ENCODE assay signal across 8 cellular contexts in the genomic region with DNA sequence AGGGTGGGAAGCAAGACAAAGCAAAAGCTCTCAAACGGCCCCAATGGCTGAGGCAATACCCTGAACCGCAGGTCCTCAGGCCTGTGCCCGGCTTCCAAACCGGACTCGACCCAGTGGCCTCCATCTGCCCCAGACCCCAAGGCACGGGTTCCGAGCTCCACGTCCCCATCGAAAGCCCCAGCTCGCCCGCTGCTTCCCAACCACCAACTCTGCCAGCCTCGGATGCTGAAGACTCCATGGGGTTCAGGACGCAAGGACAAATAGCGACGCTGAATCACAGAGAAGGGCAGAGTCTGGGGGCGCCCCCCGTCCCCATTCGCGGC. TPM values are rescaled to one million over a fixed set of nuclear protein-coding genes. Genes with fewer than 3 reads are reported as not detected.
DNase-seq lines count a peak whose midpoint lies in the region; ATAC-seq, FAIRE-seq and TF ChIP-seq lines count a peak whose summit lies in the region.

No MANE protein-coding gene starts in this region.

- no peaks in the 10 kb centered on the region for H3K9me3 Mint-ChIP-seq in WTC11

- peaks cover 10% of the 10 kb centered on the region for H3K36me3 ChIP-seq in H7 (replicated peaks; ENCODE audit: control insufficient read depth, insufficient read depth, low read length)
- H3K36me3 ChIP-seq in left ventricle myocardium inferior, result peaks cover 33% of the 10 kb centered on the region
- H3K36me3 ChIP-seq in skeletal muscle tissue (ENCODE audit: control insufficient read depth in 3 of 3, insufficient read depth in 3 of 3, low read length in 3 of 3), result peaks cover 14 to 15% (median 15%) of the 10 kb centered on the region in 3 donors

- H3K4me1 Mint-ChIP-seq in WTC11, result peaks cover 12% of the 10 kb centered on the region; the same call in 1 of the 2 replicates

- H3K9ac ChIP-seq in skeletal muscle tissue (ENCODE audit: low read depth in 1 of 3, low read length in 3 of 3), result peak overlapping the region; percentile 85 to 91 (median 91)

- H3K27me3 Mint-ChIP-seq in WTC11 (ENCODE audit: low read depth), result no peaks in the 10 kb centered on the region

- no peak for ATAC-seq in WTC11
- ATAC-seq in HG03442 (IDR thresholded peaks at IDR 0.05; ENCODE audit: unreplicated experiment), result no peak

- H3K27ac ChIP-seq in left ventricle myocardium inferior (replicated peaks), result peak overlapping the region; percentile 87
- peak overlapping the region; percentile 58 for H3K27ac ChIP-seq in skeletal muscle tissue (ENCODE audit: low read depth, low read length)

- H3K36me3 Mint-ChIP-seq in WTC11, result peaks cover 3% of the 10 kb centered on the region; the same call in 1 of the 2 replicates

- peaks cover 2% of the 10 kb centered on the region for H3K9me3 ChIP-seq in left ventricle myocardium inferior (replicated peaks)
- no peaks in the 10 kb centered on the region for H3K9me3 ChIP-seq in skeletal muscle tissue (ENCODE audit: control insufficient read depth in 3 of 3, low read length in 3 of 3)

- DNase-seq in H7, result no peak
- no peak for DNase-seq in WTC11 (ENCODE audit: low spot score)
- no peak for DNase-seq in left ventricle myocardium inferior
- no peak for DNase-seq in NCI-H82 (lab: John Stamatoyannopoulos, UW)
- DNase-seq in D341Med (ENCODE audit: low spot score), result no peak
- no peak for DNase-seq in frontal cortex (ENCODE audit: low spot score in 2 of 2)

- no peak for FAIRE-seq in frontal cortex (lab: Jason Lieb, UNC)

- peaks cover 55% of the 10 kb centered on the region for H3K4me1 ChIP-seq in left ventricle myocardium inferior
- H3K4me1 ChIP-seq in skeletal muscle tissue (ENCODE audit: control insufficient read depth in 3 of 3, insufficient read depth in 3 of 3, low read length in 3 of 3), result peaks cover 28 to 36% (median 28%) of the 10 kb centered on the region in 3 donors

- H3K4me3 ChIP-seq in H7 (ENCODE audit: insufficient read depth, low read depth, low read length) (peak overlapping the region; percentile 84), left ventricle myocardium inferior (peak overlapping the region; percentile 91), skeletal muscle tissue (ENCODE audit: low read length in 3 of 3) (peak overlapping the region; percentile 83 to 87 (median 87))

- peak overlapping the region; percentile 84 for H3K4me3 Mint-ChIP-seq in WTC11

- TF ChIP-seq CTCF in WTC11 (IDR thresholded peaks at IDR 0.05) (no peak), left ventricle myocardium inferior (IDR thresholded peaks at IDR 0.05; ENCODE audit: borderline replicate concordance) (no peak)

- POLR2A ChIA-PET in WTC11 (lab: Charles Lee), result interaction anchor here (0.6 to 1.0 kb wide), 3 partner anchors 9 to 32 kb away, joined by 3 to 5 read pairs (median 4); a partner anchor contains a TSS

- H3K27me3 ChIP-seq in H7 (ENCODE audit: control insufficient read depth, insufficient read depth, low read length), result no peaks in the 10 kb centered on the region
- H3K27me3 ChIP-seq in left ventricle myocardium inferior (ENCODE audit: low read depth), result no peaks in the 10 kb centered on the region
- no peaks in the 10 kb centered on the region for H3K27me3 ChIP-seq in skeletal muscle tissue (ENCODE audit: control insufficient read depth in 3 of 3, insufficient read depth in 3 of 3, low read length in 3 of 3)

- H3K27ac Mint-ChIP-seq in WTC11, result no peak overlapping the region

- CTCF ChIA-PET in WTC11 (lab: Charles Lee), result interaction anchor here (1.0 to 2.1 kb wide), 3 partner anchors 10 to 18 kb away, joined by 4 to 7 read pairs (median 6); a partner anchor contains a TSS

- intact Hi-C loops in left ventricle myocardium inferior (cut with micrococcal nuclease), result no loop called here

TF ChIP-seq in WTC11, 78 proteins besides CTCF, POLR2A, EP300 and RAD21:
- no peak for TF ChIP-seq ETV6 (CRISPR knock-in tag; IDR thresholded peaks at IDR 0.05)
- TF ChIP-seq, protein P1, sequence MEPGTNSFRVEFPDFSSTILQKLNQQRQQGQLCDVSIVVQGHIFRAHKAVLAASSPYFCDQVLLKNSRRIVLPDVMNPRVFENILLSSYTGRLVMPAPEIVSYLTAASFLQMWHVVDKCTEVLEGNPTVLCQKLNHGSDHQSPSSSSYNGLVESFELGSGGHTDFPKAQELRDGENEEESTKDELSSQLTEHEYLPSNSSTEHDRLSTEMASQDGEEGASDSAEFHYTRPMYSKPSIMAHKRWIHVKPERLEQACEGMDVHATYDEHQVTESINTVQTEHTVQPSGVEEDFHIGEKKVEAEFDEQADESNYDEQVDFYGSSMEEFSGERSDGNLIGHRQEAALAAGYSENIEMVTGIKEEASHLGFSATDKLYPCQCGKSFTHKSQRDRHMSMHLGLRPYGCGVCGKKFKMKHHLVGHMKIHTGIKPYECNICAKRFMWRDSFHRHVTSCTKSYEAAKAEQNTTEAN (CRISPR knock-in tag; IDR thresholded peaks at IDR 0.05), result 0 out of 2 replicates have a peak, but pooled peaks have one; percentile 38
- TF ChIP-seq, protein P2, sequence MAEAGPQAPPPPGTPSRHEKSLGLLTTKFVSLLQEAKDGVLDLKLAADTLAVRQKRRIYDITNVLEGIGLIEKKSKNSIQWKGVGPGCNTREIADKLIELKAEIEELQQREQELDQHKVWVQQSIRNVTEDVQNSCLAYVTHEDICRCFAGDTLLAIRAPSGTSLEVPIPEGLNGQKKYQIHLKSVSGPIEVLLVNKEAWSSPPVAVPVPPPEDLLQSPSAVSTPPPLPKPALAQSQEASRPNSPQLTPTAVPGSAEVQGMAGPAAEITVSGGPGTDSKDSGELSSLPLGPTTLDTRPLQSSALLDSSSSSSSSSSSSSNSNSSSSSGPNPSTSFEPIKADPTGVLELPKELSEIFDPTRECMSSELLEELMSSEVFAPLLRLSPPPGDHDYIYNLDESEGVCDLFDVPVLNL (CRISPR knock-in tag; IDR thresholded peaks at IDR 0.05; ENCODE audit: borderline replicate concordance, low read depth), result peak; percentile 49; the same call in 1 of the 2 replicates
- TF ChIP-seq, protein P3, sequence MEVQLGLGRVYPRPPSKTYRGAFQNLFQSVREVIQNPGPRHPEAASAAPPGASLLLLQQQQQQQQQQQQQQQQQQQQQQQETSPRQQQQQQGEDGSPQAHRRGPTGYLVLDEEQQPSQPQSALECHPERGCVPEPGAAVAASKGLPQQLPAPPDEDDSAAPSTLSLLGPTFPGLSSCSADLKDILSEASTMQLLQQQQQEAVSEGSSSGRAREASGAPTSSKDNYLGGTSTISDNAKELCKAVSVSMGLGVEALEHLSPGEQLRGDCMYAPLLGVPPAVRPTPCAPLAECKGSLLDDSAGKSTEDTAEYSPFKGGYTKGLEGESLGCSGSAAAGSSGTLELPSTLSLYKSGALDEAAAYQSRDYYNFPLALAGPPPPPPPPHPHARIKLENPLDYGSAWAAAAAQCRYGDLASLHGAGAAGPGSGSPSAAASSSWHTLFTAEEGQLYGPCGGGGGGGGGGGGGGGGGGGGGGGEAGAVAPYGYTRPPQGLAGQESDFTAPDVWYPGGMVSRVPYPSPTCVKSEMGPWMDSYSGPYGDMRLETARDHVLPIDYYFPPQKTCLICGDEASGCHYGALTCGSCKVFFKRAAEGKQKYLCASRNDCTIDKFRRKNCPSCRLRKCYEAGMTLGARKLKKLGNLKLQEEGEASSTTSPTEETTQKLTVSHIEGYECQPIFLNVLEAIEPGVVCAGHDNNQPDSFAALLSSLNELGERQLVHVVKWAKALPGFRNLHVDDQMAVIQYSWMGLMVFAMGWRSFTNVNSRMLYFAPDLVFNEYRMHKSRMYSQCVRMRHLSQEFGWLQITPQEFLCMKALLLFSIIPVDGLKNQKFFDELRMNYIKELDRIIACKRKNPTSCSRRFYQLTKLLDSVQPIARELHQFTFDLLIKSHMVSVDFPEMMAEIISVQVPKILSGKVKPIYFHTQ (CRISPR knock-in tag; IDR thresholded peaks at IDR 0.05), result no peak

RNA-seq across cellular contexts. Expression of a gene that starts 0.6 kb away (rescaled TPM):
- 226 and 283 TPM in 2 replicates for total RNA-seq in H7 (2014; rRNA removed; shearing (Covaris generic))
- 275 to 291 TPM (median 287 TPM) in 3 replicates for total RNA-seq in WTC11 (2021)
- total RNA-seq in left ventricle myocardium inferior, result 140 TPM
- total RNA-seq in skeletal muscle tissue, result 39.1 TPM
- 35.5 TPM for total RNA-seq in frontal cortex

RNA-seq across cellular contexts. Expression of a gene that starts 9.2 kb away (rescaled TPM):
- 620 and 671 TPM in 2 replicates for total RNA-seq in H7 (2014; rRNA removed; shearing (Covaris generic))
- total RNA-seq in WTC11 (2021) (363 to 377 TPM (median 368 TPM) in 3 replicates), left ventricle myocardium inferior (327 TPM), skeletal muscle tissue (139 TPM), frontal cortex (150 TPM)

RNA-seq across cellular contexts. Expression of a gene that starts 27.6 kb away (rescaled TPM):
- 46.0 and 48.7 TPM in 2 replicates for total RNA-seq in H7 (2014; rRNA removed; shearing (Covaris generic))
- total RNA-seq in WTC11 (2021) (40.9 to 46.4 TPM (median 44.1 TPM) in 3 replicates), left ventricle myocardium inferior (4.8 TPM), skeletal muscle tissue (8.9 TPM), frontal cortex (1.2 TPM)

RNA-seq across cellular contexts. Expression of a gene that starts 54.7 kb away (rescaled TPM):
- total RNA-seq in H7 (2014; rRNA removed; shearing (Covaris generic)), result 17.9 and 19.7 TPM in 2 replicates
- total RNA-seq in WTC11 (2021), result 40.3 to 45.0 TPM (median 41.3 TPM) in 3 replicates
- total RNA-seq in left ventricle myocardium inferior, result 9.3 TPM
- 6.8 TPM for total RNA-seq in skeletal muscle tissue
- 2.0 TPM for total RNA-seq in frontal cortex
